ENCODE assay signal across 1 cellular context in genomic region chr6:47242483-47243386, GRCh38.
TF ChIP-seq lines count a peak whose summit lies in the region.

No MANE protein-coding gene starts in this region.

TF ChIP-seq in GM23338, 12 proteins besides CTCF, POLR2A, EP300 and RAD21 (continued from another document):
- no peak for TF ChIP-seq ETS1 (IDR thresholded peaks at IDR 0.05)
TF ChIP-seq in GM23338: peak in this region for 0.
